ENCODE assay signal across 8 cellular contexts in genomic region chr3:139935071-139935865, GRCh38. TPM values are rescaled to one million over a fixed set of nuclear protein-coding genes. Genes with fewer than 3 reads are reported as not detected.
DNase-seq lines count a peak whose midpoint lies in the region; ATAC-seq and TF ChIP-seq lines count a peak whose summit lies in the region.

Gene CLSTN2, plus strand, starts transcription at chr3:139935185.

- H3K9me3 Mint-ChIP-seq in activated T-helper 17 cell treated with anti-CD3 and anti-CD28 coated beads, Interleukin-2, amount 50 U/mL, for 72 hours, result no peaks in the 10 kb centered on the region

- ATAC-seq in GM19438 (IDR thresholded peaks at IDR 0.05; ENCODE audit: low read depth, unreplicated experiment) (peak; percentile 66), heart left ventricle (peak; percentile 55 to 92 (median 86)), HG02981 (IDR thresholded peaks at IDR 0.05; ENCODE audit: unreplicated experiment) (no peak)
- ATAC-seq in activated T-helper 17 cell treated with anti-CD3 and anti-CD28 coated beads, Interleukin-2, amount 50 U/mL, for 72 hours (replicated peaks), result peak; percentile 23

- H3K4me1 ChIP-seq in heart left ventricle (peaks cover 0 to 31% (median 12%) of the 10 kb centered on the region in 12 donors), parathyroid adenoma (no peaks in the 10 kb centered on the region)

- peak within 1 kb of the TSS; percentile 51 for H3K4me2 ChIP-seq in parathyroid adenoma (ENCODE audit: low read length)

- H3K4me3 ChIP-seq in heart left ventricle (peak within 1 kb of the TSS; percentile 39 to 76 (median 56)), parathyroid adenoma (ENCODE audit: low read depth, low read length) (peak within 1 kb of the TSS; percentile 14)

- H3K36me3 ChIP-seq in heart left ventricle (no peaks in the 10 kb centered on the region), parathyroid adenoma (ENCODE audit: control insufficient read depth, insufficient read depth, low read length) (no peaks in the 10 kb centered on the region)

- H3K27me3 ChIP-seq in heart left ventricle, result peaks cover 0 to 50% (median 4%) of the 10 kb centered on the region in 9 donors
- H3K27me3 ChIP-seq in parathyroid adenoma (ENCODE audit: control insufficient read depth, insufficient read depth, low read length), result peaks cover 4% of the 10 kb centered on the region

- H2AFZ ChIP-seq in parathyroid adenoma, result peak within 1 kb of the TSS; percentile 29

- peaks cover 42% of the 10 kb centered on the region for H3K27me3 Mint-ChIP-seq in activated T-helper 17 cell treated with anti-CD3 and anti-CD28 coated beads, Interleukin-2, amount 50 U/mL, for 72 hours

- DNase-seq in COR-L47 (lab: John Stamatoyannopoulos, UW) (peak; percentile 84), NCI-H1436 treated with DMSO at 0.1 percent for 48 hours (lab: John Stamatoyannopoulos, UW) (peak; percentile 58), heart left ventricle (peak; percentile 58 to 85 (median 77)), activated gamma-delta T cell (lab: John Stamatoyannopoulos, UW) (no peak)

- no peaks in the 10 kb centered on the region for H3K9me3 ChIP-seq in heart left ventricle
- no peaks in the 10 kb centered on the region for H3K9me3 ChIP-seq in parathyroid adenoma (ENCODE audit: control insufficient read depth, low read length)

- H3K79me2 ChIP-seq in parathyroid adenoma, result no peaks in the 10 kb centered on the region

- H3K4me1 Mint-ChIP-seq in activated T-helper 17 cell treated with anti-CD3 and anti-CD28 coated beads, Interleukin-2, amount 50 U/mL, for 72 hours, result no peaks in the 10 kb centered on the region

- intact Hi-C loops in heart left ventricle (cut with DNase I), result loop anchor here in 9 of 10 donors (2.0 to 10.0 kb wide), 15 partner anchors 42 to 927 kb away; no protein-coding TSS in a partner anchor

- 0 to 2% (median 1%) methylated on average over 16 to 84 of the region's 84 CpGs for WGBS in heart left ventricle, 4 donors

- H3K9ac ChIP-seq in parathyroid adenoma, result no peak within 1 kb of the TSS

- H3K27ac ChIP-seq in heart left ventricle (peak within 1 kb of the TSS in 3 of 12 donors; percentile 22 to 37 (median 29)), parathyroid adenoma (no peak within 1 kb of the TSS)

- H3K4me3 Mint-ChIP-seq in activated T-helper 17 cell treated with anti-CD3 and anti-CD28 coated beads, Interleukin-2, amount 50 U/mL, for 72 hours, result no peak within 1 kb of the TSS

- TF ChIP-seq CTCF in heart left ventricle (IDR thresholded peaks at IDR 0.05), result peak in 2 of 12 donors; percentile 12 to 18
- no peak for TF ChIP-seq CTCF in parathyroid adenoma (IDR thresholded peaks at IDR 0.05)

- TF ChIP-seq POLR2A in heart left ventricle (IDR thresholded peaks at IDR 0.05), result peak in 1 of 2 donors; percentile 61

- H3K27ac Mint-ChIP-seq in activated T-helper 17 cell treated with anti-CD3 and anti-CD28 coated beads, Interleukin-2, amount 50 U/mL, for 72 hours, result no peak within 1 kb of the TSS

- H3K36me3 Mint-ChIP-seq in activated T-helper 17 cell treated with anti-CD3 and anti-CD28 coated beads, Interleukin-2, amount 50 U/mL, for 72 hours (ENCODE audit: low read depth), result no peaks in the 10 kb centered on the region

RNA-seq across cellular contexts. Expression of gene CLSTN2, which starts in this region (rescaled TPM):
- under 1 TPM in 1 of 2 donors, not detected in 1; 0.08 TPM for total RNA-seq in activated T-helper 17 cell treated with anti-CD3 and anti-CD28 coated beads, Interleukin-2, amount 50 U/mL, for 72 hours
- 1 to 10 TPM; 2.0 to 7.6 (median 3.9) TPM for total RNA-seq in heart left ventricle
- under 1 TPM; 0.69 to 0.85 TPM for polyA plus RNA-seq in heart left ventricle

Comparison
In these comparisons a context has a peak if more than half of its experiments do, and no peak if none do; other contexts are left out.
1. Peak in ATAC-seq in activated T-helper 17 cell treated with anti-CD3 and anti-CD28 coated beads, Interleukin-2, amount 50 U/mL, for 72 hours; RNA of the gene not detected or under 1 TPM.